In the genomic region with DNA sequence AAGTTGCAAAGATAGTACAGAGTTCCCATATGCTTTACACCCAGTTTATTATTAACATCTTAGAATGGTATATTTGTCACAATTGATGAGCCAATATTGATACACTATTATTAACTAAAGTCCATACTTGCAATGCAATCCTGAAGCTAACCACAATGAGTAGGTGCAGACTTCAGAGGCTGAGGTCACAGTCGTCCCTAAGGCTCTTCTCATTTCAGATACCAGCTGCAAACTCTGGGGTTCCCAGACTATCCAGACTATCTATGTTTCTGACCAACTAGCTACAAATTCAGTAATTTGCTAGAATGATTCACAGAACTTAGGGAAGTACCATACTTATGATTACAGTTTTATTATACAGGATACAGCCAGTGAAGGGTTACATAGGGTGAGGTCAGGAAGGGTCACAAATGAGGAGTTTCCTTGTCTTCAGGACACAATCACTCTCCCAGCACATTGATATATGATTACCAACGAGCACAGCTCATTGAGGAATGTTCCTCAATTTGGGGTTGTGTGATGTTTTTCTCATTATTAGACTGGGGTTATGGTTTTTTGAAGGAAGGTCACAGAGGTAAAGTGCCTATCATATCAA, we compare ENCODE assay signal across 21 cellular contexts. TPM values are rescaled to one million over a fixed set of nuclear protein-coding genes. Genes with fewer than 3 reads are reported as not detected.
DNase-seq lines count a peak whose midpoint lies in the region; ATAC-seq and TF ChIP-seq lines count a peak whose summit lies in the region.
"Had no signal": no experiment of that assay in that cellular context is flagged by ENCODE, and none has a peak within 500 bp of the region (broad histone marks: within the 10 kb centered on the region; RNA-seq: fewer than 3 reads in every experiment).

No MANE protein-coding gene starts in this region.

- peaks cover 0 to 24% (median 5%) of the 10 kb centered on the region in 5 donors for H3K27me3 Mint-ChIP-seq in naive thymus-derived CD4-positive, alpha-beta T cell
- H3K27me3 Mint-ChIP-seq in type B pancreatic cell (no peaks in the 10 kb centered on the region), T-helper 17 cell (peaks cover 4% of the 10 kb centered on the region)

- no peaks in the 10 kb centered on the region for H3K79me1 ChIP-seq in neuronal stem cell (ENCODE audit: low read depth, low read length)

- H3K9me3 Mint-ChIP-seq in naive thymus-derived CD4-positive, alpha-beta T cell: peaks cover 0 to 14% (median 5%) of the 10 kb centered on the region in 11 donors
- no peaks in the 10 kb centered on the region for H3K9me3 Mint-ChIP-seq in type B pancreatic cell

- H3K4me3 ChIP-seq in left ventricle myocardium inferior (no peak overlapping the region), neuronal stem cell (ENCODE audit: low read length in 2 of 2) (no peak overlapping the region)
- H3K4me3 ChIP-seq in naive thymus-derived CD4-positive, alpha-beta T cell (ENCODE audit: low read length): no peak overlapping the region
- H3K4me3 ChIP-seq: K562, SJSA1 had no signal

- H3K9me3 ChIP-seq in left ventricle myocardium inferior (replicated peaks) (peaks cover 9% of the 10 kb centered on the region), T-helper 17 cell (ENCODE audit: control insufficient read depth, low read length, poor library complexity, severe bottlenecking) (no peaks in the 10 kb centered on the region), neuronal stem cell (replicated peaks in 1 of 2; ENCODE audit: control insufficient read depth in 2 of 2, insufficient read depth in 1 of 2, low read depth in 1 of 2, low read length in 2 of 2) (peaks cover 0 to 8% of the 10 kb centered on the region in 2 donors)
- no peaks in the 10 kb centered on the region for H3K9me3 ChIP-seq in naive thymus-derived CD4-positive, alpha-beta T cell (ENCODE audit: control insufficient read depth in 2 of 3, low read length in 3 of 3)
- H3K9me3 ChIP-seq: SJSA1 had no signal

- H2BK15ac ChIP-seq in neuronal stem cell (ENCODE audit: low read length): no peak overlapping the region

- no peak for DNase-seq in left ventricle myocardium inferior
- no peak for DNase-seq in left cardiac atrium
- no peak for DNase-seq in naive thymus-derived CD4-positive, alpha-beta T cell
- DNase-seq in type B pancreatic cell (ENCODE audit: extremely low spot score, unreplicated experiment): no peak
- DNase-seq in T-helper 17 cell: no peak
- no peak for DNase-seq in neuronal stem cell (ENCODE audit: low spot score)
- DNase-seq in Ammon's horn (ENCODE audit: low spot score): no peak
- DNase-seq: Calu3, DND-41, Kasumi-1, NCI-H1048, NCI-H1417, NCI-H1694, NCI-H2029 treated with DMSO at 0.1 percent for 48 hours, NCI-H446 treated with DMSO at 0.1 percent for 48 hours, NCI-H526, Right ventricle myocardium superior, RPMI8226 had no signal

- H3K23ac ChIP-seq in neuronal stem cell (ENCODE audit: low read depth, low read length, poor library complexity): no peak overlapping the region

- WGBS in neuronal stem cell (ENCODE audit: extremely low coverage in 2 of 2, insufficient read length in 2 of 2, insufficient replicate concordance in 1 of 2), 2 donors: no CpG with 5 or more reads among the region's 2 CpGs

- TF ChIP-seq CTCF in left ventricle myocardium inferior (IDR thresholded peaks at IDR 0.05; ENCODE audit: borderline replicate concordance): no peak
- no peak for TF ChIP-seq CTCF in type B pancreatic cell (conservative IDR thresholded peaks at IDR 0.05)

- peaks cover 0 to 19% (median 0%) of the 10 kb centered on the region in 7 donors for H3K4me1 Mint-ChIP-seq in naive thymus-derived CD4-positive, alpha-beta T cell
- H3K4me1 Mint-ChIP-seq in type B pancreatic cell (ENCODE audit: unreplicated experiment) (peaks cover 26% of the 10 kb centered on the region), T-helper 17 cell (no peaks in the 10 kb centered on the region)

- no peak overlapping the region for H4K91ac ChIP-seq in neuronal stem cell (ENCODE audit: low read depth, low read length, poor library complexity)

- no peak overlapping the region for H3K14ac ChIP-seq in neuronal stem cell (ENCODE audit: low read length)

- H2BK120ac ChIP-seq in neuronal stem cell (ENCODE audit: low read depth, low read length): no peak overlapping the region

- no peak overlapping the region for H2BK5ac ChIP-seq in neuronal stem cell (ENCODE audit: low read length)

- intact Hi-C loops in left ventricle myocardium inferior (cut with micrococcal nuclease): no loop called here
- intact Hi-C loops in left cardiac atrium (cut with DNase I): no loop called here
- intact Hi-C loops in naive thymus-derived CD4-positive, alpha-beta T cell (cut with micrococcal nuclease): no loop called here

- H3K4me3 Mint-ChIP-seq in naive thymus-derived CD4-positive, alpha-beta T cell: no peak overlapping the region
- H3K4me3 Mint-ChIP-seq in type B pancreatic cell (peak overlapping the region; percentile 3), T-helper 17 cell (no peak overlapping the region)

- no peaks in the 10 kb centered on the region for H3K27me3 ChIP-seq in left ventricle myocardium inferior (ENCODE audit: low read depth)
- no peaks in the 10 kb centered on the region for H3K27me3 ChIP-seq in naive thymus-derived CD4-positive, alpha-beta T cell (ENCODE audit: control insufficient read depth in 2 of 2, insufficient read depth in 2 of 2, low read length in 2 of 2)
- no peaks in the 10 kb centered on the region for H3K27me3 ChIP-seq in neuronal stem cell (ENCODE audit: control insufficient read depth in 3 of 3, insufficient read depth in 3 of 3, low read depth in 1 of 3, low read length in 3 of 3)
- H3K27me3 ChIP-seq: SJSA1 had no signal

- H3K36me3 ChIP-seq in left ventricle myocardium inferior (no peaks in the 10 kb centered on the region), neuronal stem cell (replicated peaks in 1 of 2; ENCODE audit: control insufficient read depth in 2 of 2, insufficient read depth in 2 of 2, low read length in 2 of 2) (no peaks in the 10 kb centered on the region)
- no peaks in the 10 kb centered on the region for H3K36me3 ChIP-seq in naive thymus-derived CD4-positive, alpha-beta T cell (ENCODE audit: control insufficient read depth in 2 of 3, insufficient read depth in 3 of 3, low read length in 3 of 3)
- H3K36me3 ChIP-seq: SJSA1 had no signal

- no peak for ATAC-seq in left cardiac atrium
- ATAC-seq in esophagus mucosa: peak; percentile 45
- ATAC-seq in naive thymus-derived CD4-positive, alpha-beta T cell: peak; percentile 36
- ATAC-seq in T-helper 17 cell: no peak
- ATAC-seq: K562 had no signal

- H3K36me3 Mint-ChIP-seq in naive thymus-derived CD4-positive, alpha-beta T cell: peaks cover 0 to 3% (median 0%) of the 10 kb centered on the region in 5 donors
- H3K36me3 Mint-ChIP-seq in type B pancreatic cell: no peaks in the 10 kb centered on the region
- peaks cover 6% of the 10 kb centered on the region for H3K36me3 Mint-ChIP-seq in T-helper 17 cell (ENCODE audit: low read depth)

- no peak overlapping the region for H2AK5ac ChIP-seq in neuronal stem cell (ENCODE audit: low read depth, low read length)

- no peak overlapping the region for H2AFZ ChIP-seq in neuronal stem cell (ENCODE audit: low read length)

- H4K8ac ChIP-seq in neuronal stem cell (ENCODE audit: low read depth, low read length): no peak overlapping the region

- CTCF ChIA-PET in naive thymus-derived CD4-positive, alpha-beta T cell (lab: Charles Lee): no interaction called here

- no peak overlapping the region for H3K9ac ChIP-seq in neuronal stem cell (ENCODE audit: low read depth, low read length, poor library complexity)

- POLR2A ChIA-PET in naive thymus-derived CD4-positive, alpha-beta T cell (lab: Charles Lee): no interaction called here

- H3K27ac ChIP-seq in left ventricle myocardium inferior (replicated peaks): peak overlapping the region; percentile 92
- no peak overlapping the region for H3K27ac ChIP-seq in naive thymus-derived CD4-positive, alpha-beta T cell (ENCODE audit: low read depth, low read length)
- H3K27ac ChIP-seq in neuronal stem cell (replicated peaks; ENCODE audit: low read length): no peak overlapping the region
- H3K27ac ChIP-seq: SJSA1 had no signal

- no peak overlapping the region for H2BK12ac ChIP-seq in neuronal stem cell (ENCODE audit: low read length)

- H3K4me1 ChIP-seq in left ventricle myocardium inferior: peaks cover 57% of the 10 kb centered on the region
- H3K4me1 ChIP-seq in naive thymus-derived CD4-positive, alpha-beta T cell (ENCODE audit: control insufficient read depth in 2 of 2, insufficient read depth in 2 of 2, low read length in 2 of 2): no peaks in the 10 kb centered on the region
- peaks cover 0 to 5% of the 10 kb centered on the region in 2 donors for H3K4me1 ChIP-seq in neuronal stem cell (ENCODE audit: control insufficient read depth in 2 of 2, insufficient read depth in 1 of 2, low read depth in 1 of 2, low read length in 2 of 2)
- H3K4me1 ChIP-seq: SJSA1 had no signal

- no peak overlapping the region for H3K4me2 ChIP-seq in neuronal stem cell (ENCODE audit: insufficient read depth, low read length, poor library complexity, severe bottlenecking)

- no peak overlapping the region for H3K27ac Mint-ChIP-seq in naive thymus-derived CD4-positive, alpha-beta T cell
- no peak overlapping the region for H3K27ac Mint-ChIP-seq in type B pancreatic cell
- H3K27ac Mint-ChIP-seq in T-helper 17 cell: no peak overlapping the region

- no peak overlapping the region for H3K4ac ChIP-seq in neuronal stem cell (ENCODE audit: low read length)

- H3K18ac ChIP-seq in neuronal stem cell (ENCODE audit: low read length): no peak overlapping the region

RNA-seq across cellular contexts. Expression of gene PPM1L, which starts 36.5 kb away (rescaled TPM):
- total RNA-seq in left ventricle myocardium inferior: 51.1 TPM
- total RNA-seq in left cardiac atrium: 10 to 100 TPM; 30.2 to 39.0 TPM
- 11.3 TPM for total RNA-seq in esophagus mucosa
- 10 to 100 TPM in 1 of 5 experiments, 1 to 10 TPM in 4; 4.0 to 19.1 (median 5.7) TPM for total RNA-seq in naive thymus-derived CD4-positive, alpha-beta T cell
- polyA plus RNA-seq in naive thymus-derived CD4-positive, alpha-beta T cell: 1 to 10 TPM in 1 of 2 donors, under 1 TPM in 1; 0.48 to 1.3 TPM
- 28.7 and 29.4 TPM in 2 replicates for total RNA-seq in type B pancreatic cell (ENCODE audit: low replicate concordance)
- 10 to 100 TPM in 1 of 2 donors, 1 to 10 TPM in 1; 3.5 to 14.6 TPM for total RNA-seq in T-helper 17 cell
- polyA plus RNA-seq in neuronal stem cell (2013, experiment 1 of 2): 6.8 TPM
- polyA plus RNA-seq in neuronal stem cell (2013, experiment 2 of 2): 7.1 TPM

Comparison
In these comparisons a context has a peak if more than half of its experiments do, and no peak if none do; other contexts are left out.
1. ATAC-seq: peak in esophagus mucosa (single experiment) and naive thymus-derived CD4-positive, alpha-beta T cell (single experiment); none in left cardiac atrium (0 of 2) and T-helper 17 cell (single experiment).